In genomic region chr4:3223346-3223745, GRCh38 we compare ENCODE assay signal across 21 cellular contexts. TPM values are rescaled to one million over a fixed set of nuclear protein-coding genes. Genes with fewer than 3 reads are reported as not detected.
DNase-seq lines count a peak whose midpoint lies in the region; ATAC-seq and TF ChIP-seq lines count a peak whose summit lies in the region.
"Had no signal": no experiment of that assay in that cellular context is flagged by ENCODE, and none has a peak within 500 bp of the region (broad histone marks: within the 10 kb centered on the region; RNA-seq: fewer than 3 reads in every experiment).

No MANE protein-coding gene starts in this region.

- H3K9me3 ChIP-seq in heart right ventricle: no peaks in the 10 kb centered on the region
- H3K9me3 ChIP-seq in lower lobe of right lung: no peaks in the 10 kb centered on the region
- H3K9me3 ChIP-seq in upper lobe of right lung: no peaks in the 10 kb centered on the region
- H3K9me3 ChIP-seq: A549 had no signal

- WGBS in heart right ventricle, 2 donors: 93 to 94% methylated on average over 11 of the region's 11 CpGs

- intact Hi-C loops in Right ventricle myocardium inferior (cut with DNase I): no loop called here
- intact Hi-C loops in heart right ventricle (cut with DNase I): loop anchor here in 1 of 10 donors (5.0 kb wide), 1 partner anchor 69 kb away; the partner anchor contains the start of gene RGS12
- intact Hi-C loops in lower lobe of right lung (cut with DNase I): no loop called here
- intact Hi-C loops in upper lobe of right lung (cut with DNase I): no loop called here

- DNase-seq in Right ventricle myocardium inferior (ENCODE audit: missing footprints) (peak; percentile 45), heart right ventricle (no peak), chondrocyte (ENCODE audit: low spot score) (peak; percentile 61), lower lobe of right lung (peak; percentile 37), upper lobe of right lung (peak; percentile 42), NCI-H1105 (lab: John Stamatoyannopoulos, UW) (no peak)
- DNase-seq: EL, GF-D8, NCI-H1694 treated with DMSO at 0.1 percent for 48 hours, NCI-H2081 treated with DMSO at 0.1 percent for 48 hours, NCI-H2171 treated with DMSO at 0.1 percent for 48 hours, NCI-H446, NCI-H526, SHP77 treated with DMSO at 0.1 percent for 48 hours had no signal

- H3K27ac ChIP-seq in heart right ventricle (no peak overlapping the region), lower lobe of right lung (no peak overlapping the region), upper lobe of right lung (no peak overlapping the region)
- H3K27ac ChIP-seq: A549, KMS-11, SK-N-MC had no signal

- H3K4me3 Mint-ChIP-seq in chondrocyte (ENCODE audit: unreplicated experiment): no peak overlapping the region
- H3K4me3 Mint-ChIP-seq: B cell had no signal

- H3K36me3 ChIP-seq in heart right ventricle (peaks cover 0 to 92% (median 45%) of the 10 kb centered on the region in 9 donors), lower lobe of right lung (peaks cover 94% of the 10 kb centered on the region), upper lobe of right lung (peaks cover 75% of the 10 kb centered on the region)

- peaks cover 0 to 34% (median 12%) of the 10 kb centered on the region in 9 donors for H3K4me1 ChIP-seq in heart right ventricle
- H3K4me1 ChIP-seq in lower lobe of right lung: peaks cover 16% of the 10 kb centered on the region
- peaks cover 17% of the 10 kb centered on the region for H3K4me1 ChIP-seq in upper lobe of right lung
- H3K4me1 ChIP-seq: A549 had no signal

- TF ChIP-seq CTCF in heart right ventricle (IDR thresholded peaks at IDR 0.05) (no peak), chondrocyte (IDR thresholded peaks at IDR 0.05) (no peak), lower lobe of right lung (IDR thresholded peaks at IDR 0.05) (no peak), upper lobe of right lung (IDR thresholded peaks at IDR 0.05) (no peak)

- ATAC-seq in Right ventricle myocardium inferior: no peak
- ATAC-seq in heart right ventricle: no peak
- no peak for ATAC-seq in lower lobe of right lung
- no peak for ATAC-seq in upper lobe of right lung
- no peak for ATAC-seq in GM19463 (IDR thresholded peaks at IDR 0.05; ENCODE audit: unreplicated experiment)
- ATAC-seq: A549, HCT116 had no signal

- no peaks in the 10 kb centered on the region for H3K27me3 Mint-ChIP-seq in chondrocyte (ENCODE audit: low read depth)
- H3K27me3 Mint-ChIP-seq: B cell had no signal

- H3K27me3 ChIP-seq in heart right ventricle (no peaks in the 10 kb centered on the region), lower lobe of right lung (ENCODE audit: low read depth) (no peaks in the 10 kb centered on the region), upper lobe of right lung (no peaks in the 10 kb centered on the region)

- H3K4me1 Mint-ChIP-seq in chondrocyte (ENCODE audit: low read depth): no peaks in the 10 kb centered on the region
- H3K4me1 Mint-ChIP-seq: B cell had no signal

- no peak overlapping the region for H3K27ac Mint-ChIP-seq in chondrocyte (ENCODE audit: unreplicated experiment)
- H3K27ac Mint-ChIP-seq: B cell had no signal

- peaks cover 31% of the 10 kb centered on the region for H3K36me3 Mint-ChIP-seq in chondrocyte (ENCODE audit: low read depth)

- H3K4me3 ChIP-seq in heart right ventricle: no peak overlapping the region
- no peak overlapping the region for H3K4me3 ChIP-seq in lower lobe of right lung
- H3K4me3 ChIP-seq in upper lobe of right lung: no peak overlapping the region
- H3K4me3 ChIP-seq: A549, SK-N-MC had no signal

- H3K9me3 Mint-ChIP-seq in chondrocyte (ENCODE audit: low read depth): no peaks in the 10 kb centered on the region

RNA-seq across cellular contexts. Expression of gene MSANTD1, which starts 25.6 kb away (rescaled TPM):
- total RNA-seq in Right ventricle myocardium inferior (0.51 TPM), heart right ventricle (1 to 10 TPM in 1 of 10 donors, under 1 TPM in 9; 0.25 to 1.0 (median 0.41) TPM), chondrocyte (0.55 to 1.7 TPM (median 0.64 TPM) in 3 replicates), lower lobe of right lung (1.9 TPM), upper lobe of right lung (1.0 TPM)
- polyA plus RNA-seq in heart right ventricle: 1 to 10 TPM in 1 of 2 donors, under 1 TPM in 1; 0.28 to 1.2 TPM
- total RNA-seq: HT1080 had no signal

Comparison
In these comparisons a context has a peak if more than half of its experiments do, and no peak if none do; other contexts are left out.
1. DNase-seq: peak in Right ventricle myocardium inferior (single experiment), chondrocyte (single experiment), lower lobe of right lung (single experiment) and upper lobe of right lung (single experiment); none in heart right ventricle (0 of 2) and NCI-H1105 (single experiment).